Comparison of ENCODE assay signal across 13 cellular contexts in the genomic region with DNA sequence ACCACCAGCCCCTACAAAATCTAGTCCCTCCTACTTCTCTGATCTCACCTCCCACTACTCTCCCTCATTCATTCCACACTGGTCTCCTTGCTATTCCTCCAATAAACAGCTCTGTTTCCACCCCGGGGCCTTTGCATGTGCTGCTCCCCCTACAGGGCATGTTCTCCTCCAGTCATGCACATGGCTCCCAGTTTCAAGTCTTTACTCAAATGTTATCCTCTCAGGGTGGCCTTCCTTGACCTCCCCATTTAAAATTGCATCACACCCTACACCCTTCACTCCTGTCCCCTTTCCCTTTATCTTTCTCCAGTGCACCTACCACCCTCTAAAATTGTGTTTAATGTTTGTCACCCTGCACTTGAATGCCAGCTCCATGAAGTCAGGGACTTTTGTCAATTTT.
DNase-seq lines count a peak whose midpoint lies in the region; ATAC-seq and TF ChIP-seq lines count a peak whose summit lies in the region.
"Had no signal": no experiment of that assay in that cellular context is flagged by ENCODE, and none has a peak within 500 bp of the region (broad histone marks: within the 10 kb centered on the region; RNA-seq: fewer than 3 reads in every experiment).

No MANE protein-coding gene starts in this region.

- H3K36me3 Mint-ChIP-seq in MCF 10A (ENCODE audit: insufficient read depth, unreplicated experiment) (no peaks in the 10 kb centered on the region), chondrocyte (ENCODE audit: low read depth) (peaks cover 7% of the 10 kb centered on the region), T-helper 17 cell (ENCODE audit: low read depth) (peaks cover 5% of the 10 kb centered on the region)

- POLR2A ChIA-PET in MCF 10A (lab: Yijun Ruan, JAX) = no interaction called here

- intact Hi-C loops in MCF 10A (cut with micrococcal nuclease) (no loop called here), breast epithelium (cut with DNase I; ENCODE audit: low total_unique reads) (no loop called here)

- H3K4me1 Mint-ChIP-seq in MCF 10A (ENCODE audit: insufficient read depth, unreplicated experiment) (peaks cover 5% of the 10 kb centered on the region), chondrocyte (ENCODE audit: low read depth) (peaks cover 17% of the 10 kb centered on the region), T-helper 17 cell (peaks cover 2% of the 10 kb centered on the region)
- H3K4me1 Mint-ChIP-seq: B cell had no signal

- no peaks in the 10 kb centered on the region for H3F3A ChIP-seq in MM.1S (ENCODE audit: insufficient read depth, low read length)

- H3K9me2 ChIP-seq in MM.1S (replicated peaks; ENCODE audit: insufficient read depth, low read length) = no peaks in the 10 kb centered on the region

- no peak overlapping the region for H3K27ac Mint-ChIP-seq in MCF 10A (ENCODE audit: low read depth, unreplicated experiment)
- H3K27ac Mint-ChIP-seq in chondrocyte (ENCODE audit: unreplicated experiment) = no peak overlapping the region
- H3K27ac Mint-ChIP-seq in T-helper 17 cell = no peak overlapping the region
- H3K27ac Mint-ChIP-seq: B cell; stimulated activated naive CD8-positive, alpha-beta T cell treated with anti-CD3 and anti-CD28 coated beads, Interleukin-15, Interleukin-2, amounts not matched to agents 100 ng/mL and 50 ng/mL, for 24 hours had no signal

- no peak overlapping the region for H3K9ac ChIP-seq in MM.1S (ENCODE audit: low read length)

- ATAC-seq in HG02588 (IDR thresholded peaks at IDR 0.05; ENCODE audit: unreplicated experiment) (no peak), T-helper 17 cell (no peak)
- ATAC-seq: left lung had no signal

- H3K4me3 Mint-ChIP-seq in MCF 10A (ENCODE audit: unreplicated experiment) (no peak overlapping the region), chondrocyte (ENCODE audit: unreplicated experiment) (no peak overlapping the region), T-helper 17 cell (no peak overlapping the region)
- H3K4me3 Mint-ChIP-seq: B cell; stimulated activated naive CD8-positive, alpha-beta T cell treated with anti-CD3 and anti-CD28 coated beads, Interleukin-15, Interleukin-2, amounts not matched to agents 100 ng/mL and 50 ng/mL, for 24 hours had no signal

- H3K27ac ChIP-seq in breast epithelium (no peak overlapping the region), MM.1S (ENCODE audit: low read length) (no peak overlapping the region)
- H3K27ac ChIP-seq: left lung had no signal

- no TSS peak for BruUV-seq in MCF 10A (replicated peaks; lab: Mats Ljungman, UMichigan)

- no peaks in the 10 kb centered on the region for H3K27me3 ChIP-seq in breast epithelium
- H3K27me3 ChIP-seq in MM.1S (replicated peaks; ENCODE audit: insufficient read depth, low read length) = no peaks in the 10 kb centered on the region

- no peak overlapping the region for H2AFZ ChIP-seq in MM.1S (ENCODE audit: low read length)

- TF ChIP-seq POLR2A in breast epithelium (IDR thresholded peaks at IDR 0.05) = no peak

- H3K4me3 ChIP-seq in breast epithelium (no peak overlapping the region), MM.1S (ENCODE audit: low read length) (no peak overlapping the region)
- H3K4me3 ChIP-seq: left lung had no signal

- H3K27me3 Mint-ChIP-seq in MCF 10A (ENCODE audit: insufficient read depth, unreplicated experiment) (no peaks in the 10 kb centered on the region), chondrocyte (ENCODE audit: low read depth) (peaks cover 2% of the 10 kb centered on the region), T-helper 17 cell (peaks cover 15% of the 10 kb centered on the region)

- DNase-seq in MCF 10A (ENCODE audit: unreplicated experiment) (peak; percentile 24), breast epithelium (ENCODE audit: low spot score in 2 of 2) (no peak), MM.1S (no peak), chondrocyte (ENCODE audit: low spot score) (no peak), T-helper 1 cell (no peak), T-helper 17 cell (no peak)
- peak; percentile 24 for DNase-seq in stimulated activated CD8-positive, alpha-beta memory T cell treated with anti-CD3 and anti-CD28 coated beads, Interleukin-4, amount 100 ng/mL, for 48 hours
- DNase-seq: left lung; NCI-H146; NK-92 treated with Interleukin-12 subunit alpha and Interleukin-12 subunit beta, amount 100 ng/mL, for 24 hours had no signal

- TF ChIP-seq CTCF in MCF 10A (IDR thresholded peaks at IDR 0.05; ENCODE audit: unreplicated experiment) = no peak
- no peak for TF ChIP-seq CTCF in breast epithelium (IDR thresholded peaks at IDR 0.05)
- TF ChIP-seq CTCF in MM.1S (IDR thresholded peaks at IDR 0.05; ENCODE audit: low read length) = peak; percentile 41; the same call in 1 of the 2 replicates
- TF ChIP-seq CTCF in chondrocyte (IDR thresholded peaks at IDR 0.05) = peak; percentile 33

- H3K79me2 ChIP-seq in MM.1S (ENCODE audit: low read length) = no peaks in the 10 kb centered on the region

- no peaks in the 10 kb centered on the region for H3K4me1 ChIP-seq in breast epithelium
- no peaks in the 10 kb centered on the region for H3K4me1 ChIP-seq in MM.1S (ENCODE audit: low read length)
- H3K4me1 ChIP-seq: left lung had no signal

- H3K36me3 ChIP-seq in breast epithelium (no peaks in the 10 kb centered on the region), MM.1S (replicated peaks; ENCODE audit: insufficient read depth, low read length) (no peaks in the 10 kb centered on the region)
- H3K36me3 ChIP-seq: left lung had no signal

- H3K9me3 ChIP-seq in breast epithelium (peaks cover 0 to 4% of the 10 kb centered on the region in 2 donors), MM.1S (replicated peaks; ENCODE audit: insufficient read depth, low read length) (no peaks in the 10 kb centered on the region), T-helper 17 cell (ENCODE audit: control insufficient read depth, low read length, poor library complexity, severe bottlenecking) (no peaks in the 10 kb centered on the region)

- H3K9me3 Mint-ChIP-seq in MCF 10A (ENCODE audit: unreplicated experiment) = peaks cover 13% of the 10 kb centered on the region
- peaks cover 10% of the 10 kb centered on the region for H3K9me3 Mint-ChIP-seq in chondrocyte (ENCODE audit: low read depth)

- no peaks in the 10 kb centered on the region for H4K20me1 ChIP-seq in MM.1S (ENCODE audit: insufficient read depth, low read length)

- CTCF ChIA-PET in MCF 10A (lab: Yijun Ruan, JAX) = interaction anchor here (0.8 to 1.7 kb wide), 2 partner anchors 121 to 184 kb away, joined by 3 to 6 read pairs; no protein-coding TSS in a partner anchor

- no peak overlapping the region for H3K4me2 ChIP-seq in MM.1S (ENCODE audit: low read depth, low read length)

Comparison
In these comparisons a context has a peak if more than half of its experiments do, and no peak if none do; other contexts are left out.
1. DNase-seq: peak in MCF 10A (single experiment) and stimulated activated CD8-positive, alpha-beta memory T cell treated with anti-CD3 and anti-CD28 coated beads, Interleukin-4, amount 100 ng/mL, for 48 hours (single experiment); none in breast epithelium (0 of 2), MM.1S (single experiment), chondrocyte (single experiment), T-helper 1 cell (0 of 5) and T-helper 17 cell (0 of 3).
2. CTCF ChIP-seq: peak in MM.1S (single experiment) and chondrocyte (single experiment); none in MCF 10A (single experiment) and breast epithelium (0 of 3).